1 cellular context compared by ENCODE assay signal in genomic region chr16:85028638-85029412, GRCh38.
TF ChIP-seq lines count a peak whose summit lies in the region.

No MANE protein-coding gene starts in this region.

TF ChIP-seq in H1, 55 proteins besides CTCF, POLR2A, EP300 and RAD21:
- TF ChIP-seq SP4 (IDR thresholded peaks at IDR 0.05; ENCODE audit: low read length) = no peak
